In genomic region chr20:63125893-63126601, GRCh38 we compare ENCODE assay signal across 1 cellular context.
TF ChIP-seq lines count a peak whose summit lies in the region.

No MANE protein-coding gene starts in this region.

TF ChIP-seq in HepG2, 621 proteins besides CTCF, POLR2A, EP300 and RAD21 (continued from another document):
- TF ChIP-seq MAFK (conservative IDR thresholded peaks at IDR 0.05 in 1 of 2, IDR thresholded peaks at IDR 0.05 in 1 of 2; ENCODE audit: low read length in 2 of 2) (peak in 1 of 2 experiments; percentile 17; a peak in 1 of 4 replicates), KLF9 (CRISPR knock-in tag; IDR thresholded peaks at IDR 0.05; ENCODE audit: low read depth) (no peak)
